18 cellular contexts compared by ENCODE assay signal in genomic region chr6:15081437-15081836, GRCh38.
"Had no signal": no experiment of that assay in that cellular context is flagged by ENCODE, and none has a peak within 500 bp of the region (broad histone marks: within the 10 kb centered on the region; RNA-seq: fewer than 3 reads in every experiment).

No MANE protein-coding gene starts in this region.

- H3K4me2 ChIP-seq: KMS-11 had no signal

- H3K36me3 ChIP-seq: SJSA1, WERI-Rb-1 had no signal

- H3K27ac ChIP-seq: KMS-11, SJSA1, WERI-Rb-1 had no signal

- DNase-seq: activated CD4-positive, alpha-beta T cell treated with anti-CD3 and anti-CD28 coated beads for 36 hours; activated CD4-positive, alpha-beta T cell treated with anti-CD3 and anti-CD28 coated beads, Interleukin-2, amount 50 U/mL, for 1 hour; activated CD8-positive, alpha-beta memory T cell treated with anti-CD3 and anti-CD28 coated beads, Interleukin-2, amount 50 U/mL, for 4 hours; activated CD8-positive, alpha-beta T cell treated with anti-CD3 and anti-CD28 coated beads for 36 hours; activated naive CD8-positive, alpha-beta T cell treated with anti-CD3 and anti-CD28 coated beads, Interleukin-2, amount 50 U/mL, for 24 hours; amygdala; NCI-H1105; NCI-H1436 treated with DMSO at 0.1 percent for 48 hours; NCI-H187; NCI-H2081; NCI-H510A treated with DMSO at 0.1 percent for 48 hours; NCI-H69; PC-3; SHP77; WERI-Rb-1 had no signal

- H3K27me3 ChIP-seq: SJSA1 had no signal

- H3K4me3 ChIP-seq: SJSA1 had no signal

- ATAC-seq: activated CD4-positive, alpha-beta T cell treated with anti-CD3 and anti-CD28 coated beads for 36 hours; activated CD8-positive, alpha-beta T cell treated with anti-CD3 and anti-CD28 coated beads for 36 hours; activated naive CD4-positive, alpha-beta T cell treated with anti-CD3 and anti-CD28 coated beads, Interleukin-2, amount 50 U/mL, for 72 hours; activated naive CD8-positive, alpha-beta T cell treated with anti-CD3 and anti-CD28 coated beads, Interleukin-2, amount 50 U/mL, for 24 hours; PC-3 had no signal

- H3K4me1 ChIP-seq: SJSA1 had no signal
